8 cellular contexts compared by ENCODE assay signal in genomic region chr12:87953257-87953860, GRCh38.
A peak's percentile ranks its signal among the peaks of the same experiment; 100 is the strongest.
DNase-seq lines count a peak whose midpoint lies in the region; ATAC-seq, FAIRE-seq and TF ChIP-seq lines count a peak whose summit lies in the region.

No MANE protein-coding gene starts in this region.

- peaks cover 2% of the 10 kb centered on the region for H3K9me3 Mint-ChIP-seq in astrocyte (ENCODE audit: unreplicated experiment)

- no peaks in the 10 kb centered on the region for H3K79me2 ChIP-seq in astrocyte (ENCODE audit: insufficient read depth, low read length)

- H3K4me3 ChIP-seq in cardiac muscle cell (no peak overlapping the region), astrocyte (ENCODE audit: insufficient read depth, low read depth, low read length) (no peak overlapping the region), lower lobe of right lung (no peak overlapping the region), colonic mucosa (no peak overlapping the region)

- no peaks in the 10 kb centered on the region for H4K20me1 ChIP-seq in astrocyte (ENCODE audit: insufficient read depth, low read length)

- TF ChIP-seq CTCF in cardiac muscle cell (IDR thresholded peaks at IDR 0.05; ENCODE audit: low read depth, low read length) (peak; percentile 59), astrocyte (IDR thresholded peaks at IDR 0.05; ENCODE audit: insufficient read depth, low read depth, low read length) (peak; percentile 68), lower lobe of right lung (IDR thresholded peaks at IDR 0.05) (peak; percentile 27), colonic mucosa (IDR thresholded peaks at IDR 0.05) (no peak)

- H3K27ac ChIP-seq in cardiac muscle cell (no peak overlapping the region), astrocyte (ENCODE audit: low read depth, low read length) (no peak overlapping the region), lower lobe of right lung (no peak overlapping the region), colonic mucosa (no peak overlapping the region)

- peak; percentile 70 for FAIRE-seq in astrocyte (lab: Jason Lieb, UNC)

- H3K9me3 ChIP-seq in cardiac muscle cell (ENCODE audit: low read depth) (no peaks in the 10 kb centered on the region), astrocyte (ENCODE audit: insufficient read depth, low read depth, low read length) (no peaks in the 10 kb centered on the region), lower lobe of right lung (no peaks in the 10 kb centered on the region), colonic mucosa (no peaks in the 10 kb centered on the region)

- H2AFZ ChIP-seq in astrocyte (ENCODE audit: low read depth, low read length) = no peak overlapping the region

- H3K36me3 Mint-ChIP-seq in astrocyte (ENCODE audit: low read depth, unreplicated experiment) = no peaks in the 10 kb centered on the region

- ATAC-seq in left cardiac atrium (no peak), lower lobe of right lung (no peak)

- H3K36me3 ChIP-seq in cardiac muscle cell (no peaks in the 10 kb centered on the region), astrocyte (ENCODE audit: insufficient read depth, low read length) (no peaks in the 10 kb centered on the region), lower lobe of right lung (no peaks in the 10 kb centered on the region), colonic mucosa (no peaks in the 10 kb centered on the region)

- intact Hi-C loops in left cardiac atrium (cut with DNase I) (no loop called here), lower lobe of right lung (cut with DNase I) (no loop called here), colonic mucosa (cut with DNase I) (no loop called here)

- no peak overlapping the region for H3K4me2 ChIP-seq in astrocyte (ENCODE audit: low read length)

- H3K4me1 Mint-ChIP-seq in astrocyte (ENCODE audit: low read depth, unreplicated experiment) = no peaks in the 10 kb centered on the region

- no peak overlapping the region for H3K9ac ChIP-seq in astrocyte (ENCODE audit: low read length)
- H3K9ac ChIP-seq in colonic mucosa (ENCODE audit: low read depth in 2 of 2, low read length in 2 of 2) = no peak overlapping the region

- H3K27me3 Mint-ChIP-seq in astrocyte (ENCODE audit: low read depth, unreplicated experiment) = no peaks in the 10 kb centered on the region

- H3K27me3 ChIP-seq in cardiac muscle cell (no peaks in the 10 kb centered on the region), astrocyte (ENCODE audit: insufficient read depth, low read length) (no peaks in the 10 kb centered on the region), lower lobe of right lung (ENCODE audit: low read depth) (no peaks in the 10 kb centered on the region), colonic mucosa (no peaks in the 10 kb centered on the region)

- no peak overlapping the region for H3K4me3 Mint-ChIP-seq in astrocyte (ENCODE audit: unreplicated experiment)

- H3K4me1 ChIP-seq in cardiac muscle cell (ENCODE audit: low read depth) (no peaks in the 10 kb centered on the region), astrocyte (ENCODE audit: insufficient read depth, low read length) (no peaks in the 10 kb centered on the region), lower lobe of right lung (no peaks in the 10 kb centered on the region), colonic mucosa (no peaks in the 10 kb centered on the region)

- DNase-seq in cardiac muscle cell (ENCODE audit: low read depth in 1 of 2, low spot score in 1 of 2) = peak; percentile 37 to 68
- DNase-seq in left cardiac atrium = no peak
- DNase-seq in NCI-H146 (lab: John Stamatoyannopoulos, UW) = peak; percentile 59
- DNase-seq in astrocyte (ENCODE audit: low read depth) = peak; percentile 38
- DNase-seq in lower lobe of right lung = no peak
- no peak for DNase-seq in activated effector memory CD4-positive, alpha-beta T cell treated with Interleukin-2 at 50 U/mL for 16 hours
- DNase-seq in colonic mucosa = no peak
- no peak for DNase-seq in activated gamma-delta T cell (lab: John Stamatoyannopoulos, UW)

- no peak overlapping the region for H3K27ac Mint-ChIP-seq in astrocyte (ENCODE audit: unreplicated experiment)

Comparison
In these comparisons a context has a peak if more than half of its experiments do, and no peak if none do; other contexts are left out.
1. DNase-seq: peak in cardiac muscle cell (2 of 2), NCI-H146 (single experiment) and astrocyte (single experiment); none in left cardiac atrium (single experiment), lower lobe of right lung (single experiment), activated effector memory CD4-positive, alpha-beta T cell treated with Interleukin-2 at 50 U/mL for 16 hours (single experiment), colonic mucosa (single experiment) and activated gamma-delta T cell (single experiment).